Comparison of ENCODE assay signal across 22 cellular contexts in genomic region chr13:60220072-60220471, GRCh38.
"Had no signal": no experiment of that assay in that cellular context is flagged by ENCODE, and none has a peak within 500 bp of the region (broad histone marks: within the 10 kb centered on the region; RNA-seq: fewer than 3 reads in every experiment).

No MANE protein-coding gene starts in this region.

- H3K27ac ChIP-seq: HL-60, PC-9, Peyer's patch, SJCRH30 had no signal

- ATAC-seq: Right ventricle myocardium inferior, SK-N-SH treated with all-trans-retinoic acid at 6 μM for 48 hours had no signal

- FAIRE-seq: HTR-8/SVneo had no signal

- H2AFZ ChIP-seq: PC-9 had no signal

- H3K9me3 ChIP-seq: MG63, Peyer's patch, SJCRH30 had no signal

- H3K4me1 ChIP-seq: Peyer's patch, SJCRH30 had no signal

- H3K4me3 ChIP-seq: MG63, PC-9, Peyer's patch, SJCRH30 had no signal

- H3K4me2 ChIP-seq: PC-9 had no signal

- H3K27me3 ChIP-seq: Peyer's patch, SJCRH30 had no signal

- H3K36me3 ChIP-seq: MG63, Peyer's patch, SJCRH30 had no signal

- DNase-seq: Karpas-422, KG1, MG63, NCI-H1092 treated with DMSO at 0.1 percent for 48 hours, NCI-H1436 treated with DMSO at 0.1 percent for 48 hours, NCI-H1694, NCI-H187 treated with DMSO at 0.1 percent for 48 hours, NCI-H2029 treated with DMSO at 0.1 percent for 48 hours, NCI-H2227 treated with DMSO at 0.1 percent for 48 hours, NCI-H446, NCI-H510A, NCI-H524 treated with DMSO at 0.1 percent for 48 hours, NCI-H69, NCI-H774, PC-9, Peyer's patch, SHP77 treated with DMSO at 0.1 percent for 48 hours, SJCRH30 had no signal
